Comparison of ENCODE assay signal across 19 cellular contexts in the genomic region with DNA sequence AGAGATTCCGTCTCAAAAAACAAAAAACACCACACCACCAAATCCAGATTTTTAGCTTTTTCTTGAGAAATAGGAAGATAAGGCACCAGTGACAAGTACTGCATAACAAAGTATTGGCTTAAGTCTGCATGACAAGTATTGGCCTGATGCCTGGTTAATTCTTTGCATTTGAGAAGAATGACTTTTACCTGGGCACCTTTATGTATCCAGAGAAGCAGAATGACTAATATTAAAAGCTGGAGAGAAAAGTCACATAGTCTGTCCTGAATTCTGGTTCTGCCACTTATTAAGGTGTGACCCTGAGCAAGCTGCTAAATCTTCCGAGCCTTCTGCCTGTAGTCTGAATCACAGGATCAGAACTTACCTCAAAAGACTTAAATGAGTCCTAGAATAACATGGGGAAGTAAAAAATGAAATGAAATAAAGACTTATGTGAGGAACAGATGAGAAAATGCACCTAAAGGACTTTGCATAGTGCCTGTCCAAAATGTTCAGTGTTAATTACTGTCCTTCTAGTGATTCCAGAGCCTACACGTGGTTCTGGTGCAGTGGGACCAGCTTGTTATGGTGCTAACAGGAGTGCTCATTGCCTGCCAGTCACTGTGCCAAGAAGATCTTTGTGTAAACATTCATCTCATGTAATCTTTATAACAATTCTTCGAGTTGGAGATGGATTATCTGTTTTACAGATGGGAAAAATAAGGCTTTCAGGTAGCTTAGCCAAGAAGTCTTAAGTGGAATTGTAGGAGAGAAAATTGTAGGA. TPM values are rescaled to one million over a fixed set of nuclear protein-coding genes. Genes with fewer than 3 reads are reported as not detected.
DNase-seq lines count a peak whose midpoint lies in the region; ATAC-seq, FAIRE-seq and TF ChIP-seq lines count a peak whose summit lies in the region.
"Had no signal": no experiment of that assay in that cellular context is flagged by ENCODE, and none has a peak within 500 bp of the region (broad histone marks: within the 10 kb centered on the region; RNA-seq: fewer than 3 reads in every experiment).

No MANE protein-coding gene starts in this region.

- H3K27ac ChIP-seq in 22Rv1 (peak overlapping the region; percentile 41; the same call in 1 of the 2 replicates), PC-3 (ENCODE audit: low read length) (peak overlapping the region; percentile 88), HepG2 (ENCODE audit: extremely low read length, insufficient read depth, low read length) (no peak overlapping the region)
- H3K27ac ChIP-seq: gastrocnemius medialis, psoas muscle had no signal

- in situ Hi-C loops in HepG2 (cut with HindIII; ENCODE audit: extremely low pct_ligation_motif_present, low pct_unique_long_range_greater_than_20kb), result no loop called here

- no peaks in the 10 kb centered on the region for H3K9me2 ChIP-seq in PC-3 (replicated peaks; ENCODE audit: low read length)

- FAIRE-seq in HepG2 (lab: Jason Lieb, UNC), result no peak

- H4K20me1 ChIP-seq in PC-3 (ENCODE audit: low read length) (no peaks in the 10 kb centered on the region), HepG2 (ENCODE audit: insufficient read depth, low read length) (no peaks in the 10 kb centered on the region)

- no peak for TF ChIP-seq RAD21 in HepG2 (CRISPR knock-in tag; IDR thresholded peaks at IDR 0.05)

- no TSS peak for BruUV-seq in PC-3 (replicated peaks; lab: Mats Ljungman, UMichigan)
- no TSS peak for BruUV-seq in HepG2 (replicated peaks; lab: Mats Ljungman, UMichigan)

- peak overlapping the region; percentile 73 for H3K4me2 ChIP-seq in PC-3 (ENCODE audit: low read length)
- no peak overlapping the region for H3K4me2 ChIP-seq in HepG2 (ENCODE audit: low read depth, low read length)

- no peak for TF ChIP-seq POLR2A in HepG2 (IDR thresholded peaks at IDR 0.05; ENCODE audit: insufficient read depth in 1 of 2, low read depth in 2 of 2, low read length in 2 of 2)

- TF ChIP-seq EP300 in HepG2 (IDR thresholded peaks at IDR 0.05; ENCODE audit: low read depth in 2 of 2, low read length in 2 of 2) (no peak), HepG2 (CRISPR knock-in tag; IDR thresholded peaks at IDR 0.05; ENCODE audit: borderline replicate concordance) (no peak)

- H3K36me3 ChIP-seq in PC-3 (ENCODE audit: low read depth, low read length) (peaks cover 13% of the 10 kb centered on the region), HepG2 (replicated peaks in 1 of 2; ENCODE audit: control insufficient read depth in 1 of 2, insufficient read depth in 2 of 2, low read length in 2 of 2) (peaks cover 0 to 17% of the 10 kb centered on the region in 2 experiments; a peak in 3 of 5 replicates)
- H3K36me3 ChIP-seq: gastrocnemius medialis had no signal

- no peaks in the 10 kb centered on the region for H3K27me3 ChIP-seq in PC-3 (ENCODE audit: low read length)
- no peaks in the 10 kb centered on the region for H3K27me3 ChIP-seq in HepG2 (ENCODE audit: control insufficient read depth in 1 of 2, insufficient read depth in 2 of 2, low read length in 2 of 2)
- H3K27me3 ChIP-seq: gastrocnemius medialis had no signal

- H3K9ac ChIP-seq in PC-3 (ENCODE audit: low read length) (peak overlapping the region; percentile 27; the same call in 1 of the 2 replicates), HepG2 (ENCODE audit: insufficient read depth, low read depth, low read length) (no peak overlapping the region)

- H3K4me3 ChIP-seq in PC-3 (ENCODE audit: low read length) (no peak overlapping the region), epithelial cell of esophagus (ENCODE audit: low read length) (no peak overlapping the region), HepG2 (replicated peaks in 1 of 3; ENCODE audit: insufficient read depth in 1 of 3, low read depth in 2 of 3, low read length in 3 of 3) (no peak overlapping the region)
- H3K4me3 ChIP-seq: gastrocnemius medialis, psoas muscle had no signal

- H3K4me1 ChIP-seq in PC-3 (ENCODE audit: insufficient read depth, low read length), result peaks cover 10% of the 10 kb centered on the region
- H3K4me1 ChIP-seq in HepG2 (ENCODE audit: insufficient read depth, low read length), result peaks cover 13% of the 10 kb centered on the region
- H3K4me1 ChIP-seq: gastrocnemius medialis, psoas muscle had no signal

- no peak for TF ChIP-seq CTCF in 22Rv1 (IDR thresholded peaks at IDR 0.05)
- no peak for TF ChIP-seq CTCF in PC-3 (conservative IDR thresholded peaks at IDR 0.05; ENCODE audit: low read depth, low read length)
- no peak for TF ChIP-seq CTCF in epithelial cell of esophagus (IDR thresholded peaks at IDR 0.05; ENCODE audit: insufficient read depth, low read depth, low read length, missing control alignments)
- no peak for TF ChIP-seq CTCF in HepG2 (CRISPR knock-in tag; IDR thresholded peaks at IDR 0.05)

- CTCF ChIA-PET in PC-3 (lab: Charles Lee) (no interaction called here), HepG2 (lab: Yijun Ruan, JAX; ENCODE audit: low intra/inter-chr PET ratio, low total read pairs) (no interaction called here)

- H2AFZ ChIP-seq in PC-3 (ENCODE audit: low read length), result peak overlapping the region; percentile 33; the same call in 1 of the 2 replicates
- H2AFZ ChIP-seq in HepG2 (ENCODE audit: low read length), result no peak overlapping the region

- POLR2A ChIA-PET in PC-3 (lab: Charles Lee; ENCODE audit: unreplicated experiment) (interaction anchor here (0.5 to 1.0 kb wide), 2 partner anchors 32 to 474 kb away, joined by 3 to 4 read pairs; no protein-coding TSS in a partner anchor), HepG2 (lab: Yijun Ruan, JAX) (interaction anchor here (0.9 to 1.0 kb wide), 2 partner anchors 28 to 32 kb away, joined by 3 to 6 read pairs; a partner anchor contains a TSS)

- H3K79me2 ChIP-seq in PC-3 (ENCODE audit: low read length), result no peaks in the 10 kb centered on the region
- H3K79me2 ChIP-seq in HepG2 (ENCODE audit: insufficient read depth, low read length), result no peaks in the 10 kb centered on the region

- 58% methylated on average over 4 of the region's 4 CpGs for WGBS in HepG2 (ENCODE audit: low lambda C conversion rate)

- no peaks in the 10 kb centered on the region for H3F3A ChIP-seq in PC-3 (ENCODE audit: low read length, unreplicated experiment)

- H3K9me3 ChIP-seq in PC-3 (ENCODE audit: low read length) (no peaks in the 10 kb centered on the region), HepG2 (ENCODE audit: low read length) (no peaks in the 10 kb centered on the region)
- H3K9me3 ChIP-seq: gastrocnemius medialis, psoas muscle had no signal

- DNase-seq in PC-3, result peak; percentile 87
- DNase-seq in epithelial cell of esophagus (ENCODE audit: low read depth), result peak; percentile 95
- DNase-seq in HepG2 (ENCODE audit: low spot score), result no peak
- no peak for DNase-seq in effector CD8-positive, alpha-beta T cell (lab: John Stamatoyannopoulos, UW)
- DNase-seq in activated CD4-positive, CD25-positive, alpha-beta regulatory T cell treated with anti-CD3 and anti-CD28 coated beads, Interleukin-2, amount 50 U/mL, for 72 hours, result no peak
- DNase-seq: activated CD4-positive, alpha-beta T cell treated with anti-CD3 and anti-CD28 coated beads, Interleukin-2, amount 50 U/mL, for 4 hours; activated gamma-delta T cell treated with Interleukin-2 at 50 U/mL for 16 hours; amygdala; cerebellar nuclear complex; DMS153; endodermal cell; gastrocnemius medialis; NCI-H187 treated with DMSO at 0.1 percent for 48 hours; NCI-H345; psoas muscle; stimulated activated CD4-positive, alpha-beta T cell treated with anti-CD3 and anti-CD28 coated beads, Interleukin-12 subunit alpha, Interleukin-12 subunit beta, amount 100 ng/mL, for 4 hours had no signal

- ATAC-seq in PC-3 (peak; percentile 71), HepG2 (peak; percentile 56), HG02678 (IDR thresholded peaks at IDR 0.05; ENCODE audit: unreplicated experiment) (no peak), GM21529 (IDR thresholded peaks at IDR 0.05; ENCODE audit: unreplicated experiment) (no peak)
- ATAC-seq: gastrocnemius medialis, psoas muscle had no signal

- intact Hi-C loops in PC-3 (cut with micrococcal nuclease), result no loop called here
- intact Hi-C loops in HepG2 (cut with micrococcal nuclease; ENCODE audit: unreplicated experiment), result no loop called here

RNA-seq across cellular contexts. Expression of a gene that starts 31.6 kb away (rescaled TPM):
- total RNA-seq in PC-3 (2014; rRNA removed) (50.0 and 53.4 TPM in 2 replicates), HepG2 (2016; rRNA removed; fragmentation: Illumina TruSeq; extraction: Trizol) (384 and 661 TPM in 2 replicates)
- 49.0 and 58.6 TPM in 2 replicates for total RNA-seq in HepG2 (2016; cell fraction: cytosol; rRNA removed; fragmentation: Illumina TruSeq; extraction: Trizol; ENCODE audit: low read depth)
- total RNA-seq in HepG2 (2016; cell fraction: insoluble cytoplasmic fraction; rRNA removed; fragmentation: Illumina TruSeq; extraction: Trizol), result 384 and 616 TPM in 2 replicates
- total RNA-seq in HepG2 (2016; cell fraction: membrane; rRNA removed; fragmentation: Illumina TruSeq; extraction: Trizol), result 167 and 182 TPM in 2 replicates
- 162 and 184 TPM in 2 replicates for total RNA-seq in HepG2 (2016; cell fraction: nucleus; rRNA removed; fragmentation: Illumina TruSeq; extraction: Trizol)
- 89.8 and 99.0 TPM in 2 replicates for polyA plus RNA-seq in HepG2 (2011; rRNA removed)
- polyA plus RNA-seq in HepG2 (2011; cell fraction: cytosol; rRNA removed), result 131 and 185 TPM in 2 replicates
- 44.8 and 67.6 TPM in 2 replicates for polyA plus RNA-seq in HepG2 (2011; cell fraction: nucleus; rRNA removed)
- polyA plus RNA-seq in HepG2 (2012), result 212 and 239 TPM in 2 replicates
- polyA plus RNA-seq in HepG2 (2016; cell fraction: cytosol; fragmentation: Illumina TruSeq; extraction: Trizol; ENCODE audit: low read depth), result 39.4 and 40.4 TPM in 2 replicates
- 556 and 565 TPM in 2 replicates for polyA plus RNA-seq in HepG2 (2016; cell fraction: insoluble cytoplasmic fraction; fragmentation: Illumina TruSeq; extraction: Trizol; ENCODE audit: low read depth)
- polyA plus RNA-seq in HepG2 (2016; cell fraction: membrane; fragmentation: Illumina TruSeq; extraction: Trizol; ENCODE audit: low read depth), result 86.5 and 96.6 TPM in 2 replicates
- 181 and 193 TPM in 2 replicates for polyA plus RNA-seq in HepG2 (2016; cell fraction: nucleus; fragmentation: Illumina TruSeq; extraction: Trizol; ENCODE audit: insufficient read depth, low read depth)
- polyA minus RNA-seq in HepG2 (2011; rRNA and poly(A)+ RNA removed; ENCODE audit: low replicate concordance), result 9.9 and 42.1 TPM in 2 replicates
- 257 and 288 TPM in 2 replicates for polyA minus RNA-seq in HepG2 (2011; cell fraction: cytosol; rRNA and poly(A)+ RNA removed)
- polyA minus RNA-seq in HepG2 (2011; cell fraction: nucleus; rRNA and poly(A)+ RNA removed), result 82.3 and 114 TPM in 2 replicates

RNA-seq across cellular contexts. Expression of a gene that starts 36.8 kb away (rescaled TPM):
- total RNA-seq in PC-3 (2014; rRNA removed), result 6.6 and 8.3 TPM in 2 replicates
- 16.6 and 18.3 TPM in 2 replicates for total RNA-seq in HepG2 (2016; rRNA removed; fragmentation: Illumina TruSeq; extraction: Trizol)
- total RNA-seq in HepG2 (2016; cell fraction: cytosol; rRNA removed; fragmentation: Illumina TruSeq; extraction: Trizol; ENCODE audit: low read depth), result 5.2 and 5.6 TPM in 2 replicates
- total RNA-seq in HepG2 (2016; cell fraction: insoluble cytoplasmic fraction; rRNA removed; fragmentation: Illumina TruSeq; extraction: Trizol), result 15.0 and 16.2 TPM in 2 replicates
- 8.9 and 9.9 TPM in 2 replicates for total RNA-seq in HepG2 (2016; cell fraction: membrane; rRNA removed; fragmentation: Illumina TruSeq; extraction: Trizol)
- 14.3 and 14.8 TPM in 2 replicates for total RNA-seq in HepG2 (2016; cell fraction: nucleus; rRNA removed; fragmentation: Illumina TruSeq; extraction: Trizol)
- polyA plus RNA-seq in HepG2 (2011; rRNA removed), result 11.4 and 16.0 TPM in 2 replicates
- polyA plus RNA-seq in HepG2 (2011; cell fraction: cytosol; rRNA removed), result 7.9 and 8.2 TPM in 2 replicates
- 5.6 and 9.5 TPM in 2 replicates for polyA plus RNA-seq in HepG2 (2011; cell fraction: nucleus; rRNA removed)
- polyA plus RNA-seq in HepG2 (2012), result 12.1 and 15.8 TPM in 2 replicates
- polyA plus RNA-seq in HepG2 (2016; cell fraction: cytosol; fragmentation: Illumina TruSeq; extraction: Trizol; ENCODE audit: low read depth), result 4.1 and 4.2 TPM in 2 replicates
- 19.8 and 20.7 TPM in 2 replicates for polyA plus RNA-seq in HepG2 (2016; cell fraction: insoluble cytoplasmic fraction; fragmentation: Illumina TruSeq; extraction: Trizol; ENCODE audit: low read depth)
- 7.1 and 7.2 TPM in 2 replicates for polyA plus RNA-seq in HepG2 (2016; cell fraction: membrane; fragmentation: Illumina TruSeq; extraction: Trizol; ENCODE audit: low read depth)
- 29.7 and 30.7 TPM in 2 replicates for polyA plus RNA-seq in HepG2 (2016; cell fraction: nucleus; fragmentation: Illumina TruSeq; extraction: Trizol; ENCODE audit: insufficient read depth, low read depth)
- polyA minus RNA-seq in HepG2 (2011; rRNA and poly(A)+ RNA removed; ENCODE audit: low replicate concordance), result 1.7 and 4.9 TPM in 2 replicates
- 4.3 and 5.0 TPM in 2 replicates for polyA minus RNA-seq in HepG2 (2011; cell fraction: cytosol; rRNA and poly(A)+ RNA removed)
- polyA minus RNA-seq in HepG2 (2011; cell fraction: nucleus; rRNA and poly(A)+ RNA removed), result 13.9 and 19.6 TPM in 2 replicates

RNA-seq across cellular contexts. Expression of a gene that starts 36.9 kb away (rescaled TPM):
- 1,291 and 1,298 TPM in 2 replicates for total RNA-seq in PC-3 (2014; rRNA removed)
- 2,148 and 2,808 TPM in 2 replicates for total RNA-seq in HepG2 (2016; rRNA removed; fragmentation: Illumina TruSeq; extraction: Trizol)
- total RNA-seq in HepG2 (2016; cell fraction: cytosol; rRNA removed; fragmentation: Illumina TruSeq; extraction: Trizol; ENCODE audit: low read depth), result 2,980 and 3,556 TPM in 2 replicates
- total RNA-seq in HepG2 (2016; cell fraction: insoluble cytoplasmic fraction; rRNA removed; fragmentation: Illumina TruSeq; extraction: Trizol), result 2,243 and 2,719 TPM in 2 replicates
- total RNA-seq in HepG2 (2016; cell fraction: membrane; rRNA removed; fragmentation: Illumina TruSeq; extraction: Trizol), result 4,819 and 5,825 TPM in 2 replicates
- total RNA-seq in HepG2 (2016; cell fraction: nucleus; rRNA removed; fragmentation: Illumina TruSeq; extraction: Trizol), result 939 and 947 TPM in 2 replicates
- 849 and 993 TPM in 2 replicates for polyA plus RNA-seq in HepG2 (2011; rRNA removed)
- 1,096 and 1,918 TPM in 2 replicates for polyA plus RNA-seq in HepG2 (2011; cell fraction: cytosol; rRNA removed)
- 226 and 300 TPM in 2 replicates for polyA plus RNA-seq in HepG2 (2011; cell fraction: nucleus; rRNA removed)
- polyA plus RNA-seq in HepG2 (2012), result 2,363 and 2,846 TPM in 2 replicates
- 1,711 and 1,965 TPM in 2 replicates for polyA plus RNA-seq in HepG2 (2016; cell fraction: cytosol; fragmentation: Illumina TruSeq; extraction: Trizol; ENCODE audit: low read depth)
- 1,418 and 1,522 TPM in 2 replicates for polyA plus RNA-seq in HepG2 (2016; cell fraction: insoluble cytoplasmic fraction; fragmentation: Illumina TruSeq; extraction: Trizol; ENCODE audit: low read depth)
- 2,738 and 2,765 TPM in 2 replicates for polyA plus RNA-seq in HepG2 (2016; cell fraction: membrane; fragmentation: Illumina TruSeq; extraction: Trizol; ENCODE audit: low read depth)
- 819 and 843 TPM in 2 replicates for polyA plus RNA-seq in HepG2 (2016; cell fraction: nucleus; fragmentation: Illumina TruSeq; extraction: Trizol; ENCODE audit: insufficient read depth, low read depth)
- polyA minus RNA-seq in HepG2 (2011; rRNA and poly(A)+ RNA removed; ENCODE audit: low replicate concordance), result 55.2 and 89.0 TPM in 2 replicates
- 458 and 550 TPM in 2 replicates for polyA minus RNA-seq in HepG2 (2011; cell fraction: cytosol; rRNA and poly(A)+ RNA removed)
- 350 and 404 TPM in 2 replicates for polyA minus RNA-seq in HepG2 (2011; cell fraction: nucleus; rRNA and poly(A)+ RNA removed)

Comparison
In these comparisons a context has a peak if more than half of its experiments do, and no peak if none do; other contexts are left out.
1. ATAC-seq: peak in PC-3 (single experiment) and HepG2 (single experiment); none in HG02678 (single experiment) and GM21529 (single experiment).
2. DNase-seq: peak in PC-3 (single experiment) and epithelial cell of esophagus (single experiment); none in HepG2 (single experiment), effector CD8-positive, alpha-beta T cell (single experiment) and activated CD4-positive, CD25-positive, alpha-beta regulatory T cell treated with anti-CD3 and anti-CD28 coated beads, Interleukin-2, amount 50 U/mL, for 72 hours (single experiment).